2 cellular contexts compared by ENCODE assay signal in the genomic region with DNA sequence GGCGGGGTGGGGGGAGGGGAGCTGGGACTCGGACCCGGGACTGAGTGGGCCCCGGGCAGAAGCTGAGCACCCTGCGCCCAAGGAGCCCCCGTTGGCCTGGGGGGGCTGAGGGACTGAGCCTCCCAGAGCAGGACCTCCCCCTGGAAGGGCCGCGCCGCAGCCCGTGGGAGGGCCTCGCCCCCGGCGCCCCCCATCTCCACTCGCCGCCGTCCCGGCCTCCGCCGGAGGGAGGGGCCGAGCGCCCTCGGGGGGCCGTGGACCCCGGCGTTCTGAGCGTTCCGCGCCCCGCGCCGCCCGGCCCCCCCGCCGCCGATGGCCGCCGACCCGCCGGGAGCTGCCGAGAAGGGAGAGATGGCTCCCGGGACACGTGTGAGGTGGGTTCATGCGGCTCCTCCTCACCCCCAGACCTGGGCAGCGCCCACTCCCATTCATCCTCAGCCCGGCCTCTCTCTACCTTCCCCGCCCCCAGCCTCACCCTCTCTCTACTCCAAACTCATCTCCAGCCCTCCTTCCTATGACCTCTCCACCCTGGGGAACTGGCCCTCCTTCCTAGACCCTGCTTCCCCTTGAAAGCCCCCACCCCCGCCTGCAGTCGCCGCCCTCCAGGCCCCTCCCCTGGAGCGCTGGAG.
TF ChIP-seq lines count a peak whose summit lies in the region.

No MANE protein-coding gene starts in this region.

TF ChIP-seq in HEK293, 187 proteins besides CTCF, POLR2A, EP300 and RAD21 (continued from another document):
- TF ChIP-seq PATZ1 (tag by site-specific recombination; IDR thresholded peaks at IDR 0.05) (peak; percentile 48; the same call in 1 of the 2 replicates), ZBTB20 (tag by site-specific recombination; IDR thresholded peaks at IDR 0.05) (peak; percentile 36; the same call in 1 of the 2 replicates), ZNF16 (tag by site-specific recombination; IDR thresholded peaks at IDR 0.05; ENCODE audit: low read depth) (no peak), ZNF501 (tag by site-specific recombination; IDR thresholded peaks at IDR 0.05) (no peak), FEZF1 (tag by site-specific recombination; IDR thresholded peaks at IDR 0.05) (no peak), ZNF623 (tag by site-specific recombination; IDR thresholded peaks at IDR 0.05) (no peak), ZNF626 (tag by site-specific recombination; IDR thresholded peaks at IDR 0.05) (no peak), SP2 (tag by site-specific recombination; IDR thresholded peaks at IDR 0.05) (peak; percentile 73)
- TF ChIP-seq, protein P1, sequence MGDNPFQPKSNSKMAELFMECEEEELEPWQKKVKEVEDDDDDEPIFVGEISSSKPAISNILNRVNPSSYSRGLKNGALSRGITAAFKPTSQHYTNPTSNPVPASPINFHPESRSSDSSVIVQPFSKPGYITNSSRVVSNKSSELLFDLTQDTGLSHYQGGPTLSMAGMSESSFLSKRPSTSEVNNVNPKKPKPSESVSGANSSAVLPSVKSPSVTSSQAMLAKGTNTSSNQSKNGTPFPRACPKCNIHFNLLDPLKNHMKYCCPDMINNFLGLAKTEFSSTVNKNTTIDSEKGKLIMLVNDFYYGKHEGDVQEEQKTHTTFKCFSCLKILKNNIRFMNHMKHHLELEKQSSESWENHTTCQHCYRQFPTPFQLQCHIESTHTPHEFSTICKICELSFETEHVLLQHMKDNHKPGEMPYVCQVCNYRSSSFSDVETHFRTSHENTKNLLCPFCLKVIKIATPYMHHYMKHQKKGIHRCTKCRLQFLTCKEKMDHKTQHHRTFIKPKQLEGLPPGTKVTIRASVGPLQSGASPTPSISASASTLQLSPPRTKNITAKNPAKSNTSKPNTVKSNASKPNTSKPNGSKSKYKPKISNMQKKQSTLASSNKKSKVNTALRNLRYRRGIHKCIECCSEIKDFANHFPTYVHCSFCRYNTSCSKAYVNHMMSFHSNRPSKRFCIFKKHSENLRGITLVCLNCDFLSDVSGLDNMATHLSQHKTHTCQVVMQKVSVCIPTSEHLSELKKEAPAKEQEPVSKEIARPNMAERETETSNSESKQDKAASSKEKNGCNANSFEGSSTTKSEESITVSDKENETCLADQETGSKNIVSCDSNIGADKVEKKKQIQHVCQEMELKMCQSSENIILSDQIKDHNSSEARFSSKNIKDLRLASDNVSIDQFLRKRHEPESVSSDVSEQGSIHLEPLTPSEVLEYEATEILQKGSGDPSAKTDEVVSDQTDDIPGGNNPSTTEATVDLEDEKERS (tag by site-specific recombination; IDR thresholded peaks at IDR 0.05) = no peak
- TF ChIP-seq, protein P2, sequence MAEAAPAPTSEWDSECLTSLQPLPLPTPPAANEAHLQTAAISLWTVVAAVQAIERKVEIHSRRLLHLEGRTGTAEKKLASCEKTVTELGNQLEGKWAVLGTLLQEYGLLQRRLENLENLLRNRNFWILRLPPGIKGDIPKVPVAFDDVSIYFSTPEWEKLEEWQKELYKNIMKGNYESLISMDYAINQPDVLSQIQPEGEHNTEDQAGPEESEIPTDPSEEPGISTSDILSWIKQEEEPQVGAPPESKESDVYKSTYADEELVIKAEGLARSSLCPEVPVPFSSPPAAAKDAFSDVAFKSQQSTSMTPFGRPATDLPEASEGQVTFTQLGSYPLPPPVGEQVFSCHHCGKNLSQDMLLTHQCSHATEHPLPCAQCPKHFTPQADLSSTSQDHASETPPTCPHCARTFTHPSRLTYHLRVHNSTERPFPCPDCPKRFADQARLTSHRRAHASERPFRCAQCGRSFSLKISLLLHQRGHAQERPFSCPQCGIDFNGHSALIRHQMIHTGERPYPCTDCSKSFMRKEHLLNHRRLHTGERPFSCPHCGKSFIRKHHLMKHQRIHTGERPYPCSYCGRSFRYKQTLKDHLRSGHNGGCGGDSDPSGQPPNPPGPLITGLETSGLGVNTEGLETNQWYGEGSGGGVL (tag by site-specific recombination; IDR thresholded peaks at IDR 0.05) = peak; percentile 49

TF ChIP-seq in HepG2, 621 proteins besides CTCF, POLR2A, EP300 and RAD21 (continued from another document):
- TF ChIP-seq ZNF768 (CRISPR knock-in tag; IDR thresholded peaks at IDR 0.05) = 0 out of 2 replicates have a peak, but pooled peaks have one; percentile 27
- TF ChIP-seq KLF9 (CRISPR knock-in tag; IDR thresholded peaks at IDR 0.05; ENCODE audit: low read depth) = no peak
- TF ChIP-seq GABPB1 (CRISPR knock-in tag; IDR thresholded peaks at IDR 0.05) = no peak
- TF ChIP-seq TMF1 (CRISPR knock-in tag; IDR thresholded peaks at IDR 0.05; ENCODE audit: low read depth) = 0 out of 2 replicates have a peak, but pooled peaks have one; percentile 35
- TF ChIP-seq HES4 (CRISPR knock-in tag; IDR thresholded peaks at IDR 0.05; ENCODE audit: borderline replicate concordance) = peak; percentile 27; the same call in 1 of the 2 replicates
- TF ChIP-seq LBX2 (CRISPR knock-in tag; IDR thresholded peaks at IDR 0.05; ENCODE audit: borderline replicate concordance) = no peak
- TF ChIP-seq THAP7 (CRISPR knock-in tag; IDR thresholded peaks at IDR 0.05) = peak; percentile 61; the same call in 1 of the 2 replicates
- peak; percentile 21 for TF ChIP-seq RBM39 (IDR thresholded peaks at IDR 0.05; ENCODE audit: low read depth, low read length, poor library complexity, severe bottlenecking)
- peak; percentile 48; the same call in 1 of the 2 replicates for TF ChIP-seq RBFOX2 (IDR thresholded peaks at IDR 0.05; ENCODE audit: low read depth, low read length)
- TF ChIP-seq ZNF318 (CRISPR knock-in tag; IDR thresholded peaks at IDR 0.05) = no peak
- TF ChIP-seq ZNF451 (CRISPR knock-in tag; IDR thresholded peaks at IDR 0.05) = 0 out of 2 replicates have a peak, but pooled peaks have one; percentile 36
- 0 out of 2 replicates have a peak, but pooled peaks have one; percentile 24 for TF ChIP-seq ZFY (CRISPR knock-in tag; IDR thresholded peaks at IDR 0.05)
- peak; percentile 31 for TF ChIP-seq IKZF4 (CRISPR knock-in tag; IDR thresholded peaks at IDR 0.05; ENCODE audit: borderline replicate concordance, low read depth, not compliant biosample characterization)
TF ChIP-seq in HepG2: peak in this region for 19.
